ENCODE assay signal across 19 cellular contexts in the genomic region with DNA sequence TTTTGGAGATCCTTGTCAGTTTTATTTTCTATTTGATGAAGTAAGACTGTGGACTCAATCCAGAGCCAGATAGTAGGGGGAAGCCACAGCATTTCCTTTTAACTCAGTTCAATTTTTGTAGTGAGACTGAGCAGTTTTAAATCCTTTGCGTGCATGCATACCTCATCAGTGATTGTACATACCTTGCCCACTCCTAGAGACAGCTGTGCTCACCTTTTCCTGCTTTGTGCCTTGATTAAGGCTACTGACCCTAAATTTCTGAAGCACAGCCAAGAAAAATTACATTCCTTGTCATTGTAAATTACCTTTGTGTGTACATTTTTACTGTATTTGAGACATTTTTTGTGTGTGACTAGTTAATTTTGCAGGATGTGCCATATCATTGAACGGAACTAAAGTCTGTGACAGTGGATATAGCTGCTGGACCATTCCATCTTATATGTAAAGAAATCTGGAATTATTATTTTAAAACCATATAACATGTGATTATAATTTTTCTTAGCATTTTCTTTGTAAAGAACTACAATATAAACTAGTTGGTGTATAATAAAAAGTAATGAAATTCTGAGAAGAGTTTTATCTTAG. TPM values are rescaled to one million over a fixed set of nuclear protein-coding genes. Genes with fewer than 3 reads are reported as not detected.
DNase-seq lines count a peak whose midpoint lies in the region; ATAC-seq lines count a peak whose summit lies in the region.
"Had no signal": no experiment of that assay in that cellular context is flagged by ENCODE, and none has a peak within 500 bp of the region (broad histone marks: within the 10 kb centered on the region; RNA-seq: fewer than 3 reads in every experiment).

No MANE protein-coding gene starts in this region.

- peaks cover 5% of the 10 kb centered on the region for H3K4me1 Mint-ChIP-seq in activated CD4-positive, alpha-beta memory T cell treated with anti-CD3 and anti-CD28 coated beads for 36 hours (ENCODE audit: low read depth)
- H3K4me1 Mint-ChIP-seq in activated CD4-positive, alpha-beta memory T cell treated with anti-CD3 and anti-CD28 coated beads, Interleukin-2, amount 10 ng/mL, durations not matched to agents 7 days and 5 days = peaks cover 1% of the 10 kb centered on the region
- H3K4me1 Mint-ChIP-seq in stimulated activated effector memory CD8-positive, alpha-beta T cell treated with anti-CD3 and anti-CD28 coated beads, Interleukin-12 subunit alpha, Interleukin-12 subunit beta, amount 100 ng/mL, for 72 hours = peaks cover 7% of the 10 kb centered on the region
- H3K4me1 Mint-ChIP-seq: activated B cell treated with CpG ODN at 0.5 μM for 24 hours; stimulated activated naive B cell treated with anti-CD40 and anti-IgM and Interleukin-4, amounts not matched to agents 10 μg/mL and 1 μg/mL and 100 μg/mL, for 72 hours had no signal

- ATAC-seq in esophagus mucosa = peak; percentile 57
- ATAC-seq in stimulated activated effector memory CD8-positive, alpha-beta T cell treated with anti-CD3 and anti-CD28 coated beads, Interleukin-12 subunit alpha, Interleukin-12 subunit beta, amount 100 ng/mL, for 72 hours = no peak
- ATAC-seq: stimulated activated naive B cell treated with anti-CD40 and anti-IgM and Interleukin-4, amounts not matched to agents 10 μg/mL and 1 μg/mL and 100 μg/mL, for 72 hours had no signal

- no peak overlapping the region for H3K9ac ChIP-seq in SK-N-MC (ENCODE audit: insufficient read length)

- no peak for DNase-seq in activated CD4-positive, alpha-beta memory T cell treated with anti-CD3 and anti-CD28 coated beads for 36 hours
- DNase-seq in activated CD4-positive, alpha-beta memory T cell treated with anti-CD3 and anti-CD28 coated beads, Interleukin-2, amount 10 ng/mL, durations not matched to agents 7 days and 5 days = no peak
- DNase-seq in SK-N-MC (ENCODE audit: low read depth, low spot score) = no peak
- DNase-seq in stimulated activated effector memory CD8-positive, alpha-beta T cell treated with anti-CD3 and anti-CD28 coated beads, Interleukin-12 subunit alpha, Interleukin-12 subunit beta, amount 100 ng/mL, for 72 hours (ENCODE audit: low spot score in 2 of 2) = no peak
- no peak for DNase-seq in NCI-H510A treated with DMSO at 0.1 percent for 48 hours (lab: John Stamatoyannopoulos, UW)
- no peak for DNase-seq in NCI-H69 (lab: John Stamatoyannopoulos, UW)
- DNase-seq in iPS-NIHi11 (ENCODE audit: low spot score) = no peak
- DNase-seq: activated B cell treated with CpG ODN at 0.5 μM for 24 hours; activated CD8-positive, alpha-beta memory T cell treated with anti-CD3 and anti-CD28 coated beads, Interleukin-2, amount 50 U/mL, for 48 hours; CD4-positive, CD25-positive, alpha-beta regulatory T cell; MV-4-11; NCI-H2081; psoas muscle; stimulated activated CD4-positive, alpha-beta T cell treated with anti-CD3 and anti-CD28 coated beads, Interleukin-12 subunit alpha, Interleukin-12 subunit beta, amount 100 ng/mL, for 4 hours; stimulated activated naive B cell treated with anti-CD40 and anti-IgM and Interleukin-4, amounts not matched to agents 10 μg/mL and 1 μg/mL and 100 μg/mL, for 72 hours; transverse colon had no signal

- H3K9me3 Mint-ChIP-seq in activated CD4-positive, alpha-beta memory T cell treated with anti-CD3 and anti-CD28 coated beads for 36 hours = no peaks in the 10 kb centered on the region
- no peaks in the 10 kb centered on the region for H3K9me3 Mint-ChIP-seq in activated CD4-positive, alpha-beta memory T cell treated with anti-CD3 and anti-CD28 coated beads, Interleukin-2, amount 10 ng/mL, durations not matched to agents 7 days and 5 days
- H3K9me3 Mint-ChIP-seq in stimulated activated effector memory CD8-positive, alpha-beta T cell treated with anti-CD3 and anti-CD28 coated beads, Interleukin-12 subunit alpha, Interleukin-12 subunit beta, amount 100 ng/mL, for 72 hours = no peaks in the 10 kb centered on the region
- H3K9me3 Mint-ChIP-seq: activated B cell treated with CpG ODN at 0.5 μM for 24 hours; activated naive CD4-positive, alpha-beta T cell treated with anti-CD3 and anti-CD28 coated beads, Interleukin-2, amount 50 U/mL, for 24 hours; CD4-positive, CD25-positive, alpha-beta regulatory T cell; stimulated activated naive B cell treated with anti-CD40 and anti-IgM and Interleukin-4, amounts not matched to agents 10 μg/mL and 1 μg/mL and 100 μg/mL, for 72 hours had no signal

- H3K4me3 ChIP-seq in SK-N-MC = no peak overlapping the region
- H3K4me3 ChIP-seq: cardiac muscle cell, psoas muscle, transverse colon had no signal

- peaks cover 90% of the 10 kb centered on the region for H3K36me3 ChIP-seq in SK-N-MC (ENCODE audit: insufficient read depth, low read length)

- H3K27ac ChIP-seq in SK-N-MC = peak overlapping the region; percentile 53; the same call in 1 of the 2 replicates
- H3K27ac ChIP-seq: psoas muscle had no signal

- peaks cover 51% of the 10 kb centered on the region for H3K36me3 Mint-ChIP-seq in activated CD4-positive, alpha-beta memory T cell treated with anti-CD3 and anti-CD28 coated beads for 36 hours
- peaks cover 71% of the 10 kb centered on the region for H3K36me3 Mint-ChIP-seq in activated CD4-positive, alpha-beta memory T cell treated with anti-CD3 and anti-CD28 coated beads, Interleukin-2, amount 10 ng/mL, durations not matched to agents 7 days and 5 days (ENCODE audit: low read depth)
- H3K36me3 Mint-ChIP-seq in stimulated activated effector memory CD8-positive, alpha-beta T cell treated with anti-CD3 and anti-CD28 coated beads, Interleukin-12 subunit alpha, Interleukin-12 subunit beta, amount 100 ng/mL, for 72 hours = peaks cover 100% of the 10 kb centered on the region

- H3K4me3 Mint-ChIP-seq in activated CD4-positive, alpha-beta memory T cell treated with anti-CD3 and anti-CD28 coated beads for 36 hours = no peak overlapping the region
- no peak overlapping the region for H3K4me3 Mint-ChIP-seq in activated CD4-positive, alpha-beta memory T cell treated with anti-CD3 and anti-CD28 coated beads, Interleukin-2, amount 10 ng/mL, durations not matched to agents 7 days and 5 days
- no peak overlapping the region for H3K4me3 Mint-ChIP-seq in stimulated activated effector memory CD8-positive, alpha-beta T cell treated with anti-CD3 and anti-CD28 coated beads, Interleukin-12 subunit alpha, Interleukin-12 subunit beta, amount 100 ng/mL, for 72 hours
- H3K4me3 Mint-ChIP-seq: activated B cell treated with CpG ODN at 0.5 μM for 24 hours; activated naive CD4-positive, alpha-beta T cell treated with anti-CD3 and anti-CD28 coated beads, Interleukin-2, amount 50 U/mL, for 24 hours; CD4-positive, CD25-positive, alpha-beta regulatory T cell; stimulated activated naive B cell treated with anti-CD40 and anti-IgM and Interleukin-4, amounts not matched to agents 10 μg/mL and 1 μg/mL and 100 μg/mL, for 72 hours had no signal

- POLR2A ChIA-PET in activated CD4-positive, alpha-beta memory T cell treated with anti-CD3 and anti-CD28 coated beads for 36 hours (lab: Charles Lee) = interaction anchor here (1.4 kb wide), 1 partner anchor 18 kb away, joined by 6 read pairs; the partner anchor contains the start of gene DIMT1
- POLR2A ChIA-PET in activated CD4-positive, alpha-beta memory T cell treated with anti-CD3 and anti-CD28 coated beads, Interleukin-2, amount 10 ng/mL, durations not matched to agents 7 days and 5 days (lab: Charles Lee) = interaction anchor here (2.1 kb wide), 1 partner anchor 18 kb away, joined by 8 read pairs; the partner anchor contains the start of gene DIMT1

- H3K27me3 Mint-ChIP-seq in activated CD4-positive, alpha-beta memory T cell treated with anti-CD3 and anti-CD28 coated beads for 36 hours = no peaks in the 10 kb centered on the region
- H3K27me3 Mint-ChIP-seq in activated CD4-positive, alpha-beta memory T cell treated with anti-CD3 and anti-CD28 coated beads, Interleukin-2, amount 10 ng/mL, durations not matched to agents 7 days and 5 days = no peaks in the 10 kb centered on the region
- H3K27me3 Mint-ChIP-seq: activated B cell treated with CpG ODN at 0.5 μM for 24 hours; activated naive CD4-positive, alpha-beta T cell treated with anti-CD3 and anti-CD28 coated beads, Interleukin-2, amount 50 U/mL, for 24 hours; CD4-positive, CD25-positive, alpha-beta regulatory T cell; stimulated activated naive B cell treated with anti-CD40 and anti-IgM and Interleukin-4, amounts not matched to agents 10 μg/mL and 1 μg/mL and 100 μg/mL, for 72 hours had no signal

- CTCF ChIA-PET in activated CD4-positive, alpha-beta memory T cell treated with anti-CD3 and anti-CD28 coated beads for 36 hours (lab: Charles Lee) = no interaction called here
- CTCF ChIA-PET in activated CD4-positive, alpha-beta memory T cell treated with anti-CD3 and anti-CD28 coated beads, Interleukin-2, amount 10 ng/mL, durations not matched to agents 7 days and 5 days (lab: Charles Lee) = no interaction called here

- intact Hi-C loops in activated CD4-positive, alpha-beta memory T cell treated with anti-CD3 and anti-CD28 coated beads for 36 hours (cut with micrococcal nuclease) = no loop called here

- no peaks in the 10 kb centered on the region for H3K9me3 ChIP-seq in SK-N-MC (ENCODE audit: low read depth, low read length)
- H3K9me3 ChIP-seq: psoas muscle, transverse colon had no signal

- peak overlapping the region; percentile 31 for H3K27ac Mint-ChIP-seq in activated CD4-positive, alpha-beta memory T cell treated with anti-CD3 and anti-CD28 coated beads for 36 hours
- H3K27ac Mint-ChIP-seq in activated CD4-positive, alpha-beta memory T cell treated with anti-CD3 and anti-CD28 coated beads, Interleukin-2, amount 10 ng/mL, durations not matched to agents 7 days and 5 days = no peak overlapping the region
- peak overlapping the region; percentile 63 for H3K27ac Mint-ChIP-seq in stimulated activated effector memory CD8-positive, alpha-beta T cell treated with anti-CD3 and anti-CD28 coated beads, Interleukin-12 subunit alpha, Interleukin-12 subunit beta, amount 100 ng/mL, for 72 hours
- H3K27ac Mint-ChIP-seq: activated B cell treated with CpG ODN at 0.5 μM for 24 hours; CD4-positive, CD25-positive, alpha-beta regulatory T cell had no signal

RNA-seq across cellular contexts. Expression of gene DIMT1, which starts 17.8 kb away (rescaled TPM):
- total RNA-seq in activated CD4-positive, alpha-beta memory T cell treated with anti-CD3 and anti-CD28 coated beads for 36 hours = 10 to 100 TPM; 46.9 to 48.9 TPM
- total RNA-seq in activated CD4-positive, alpha-beta memory T cell treated with anti-CD3 and anti-CD28 coated beads, Interleukin-2, amount 10 ng/mL, durations not matched to agents 7 days and 5 days = 10 to 100 TPM; 28.9 to 33.6 TPM
- total RNA-seq in esophagus mucosa = 21.5 TPM

RNA-seq across cellular contexts. Expression of gene IPO11, which starts 26.7 kb away (rescaled TPM):
- 10 to 100 TPM; 55.4 to 59.2 TPM for total RNA-seq in activated CD4-positive, alpha-beta memory T cell treated with anti-CD3 and anti-CD28 coated beads for 36 hours
- 10 to 100 TPM; 23.8 to 23.9 TPM for total RNA-seq in activated CD4-positive, alpha-beta memory T cell treated with anti-CD3 and anti-CD28 coated beads, Interleukin-2, amount 10 ng/mL, durations not matched to agents 7 days and 5 days
- 30.2 TPM for total RNA-seq in esophagus mucosa
